In genomic region chr1:99590578-99591209, GRCh38 we compare ENCODE assay signal across 8 cellular contexts. TPM values are rescaled to one million over a fixed set of nuclear protein-coding genes. Genes with fewer than 3 reads are reported as not detected.
DNase-seq lines count a peak whose midpoint lies in the region; ATAC-seq and TF ChIP-seq lines count a peak whose summit lies in the region.

No MANE protein-coding gene starts in this region.

- H3K27ac ChIP-seq in fibroblast of lung (ENCODE audit: insufficient read depth, low read length): peak overlapping the region; percentile 66

- no peaks in the 10 kb centered on the region for H3K36me3 ChIP-seq in fibroblast of lung (ENCODE audit: control insufficient read depth, insufficient read depth, low read length)

- no peak for TF ChIP-seq CTCF in fibroblast of lung (conservative IDR thresholded peaks at IDR 0.05 in 1 of 2, IDR thresholded peaks at IDR 0.05 in 1 of 2; ENCODE audit: low read depth in 1 of 2, low read length in 2 of 2)

- no peaks in the 10 kb centered on the region for H4K20me1 ChIP-seq in fibroblast of lung (ENCODE audit: control insufficient read depth, extremely low read depth, insufficient read depth, low read length)

- H3K4me3 ChIP-seq in fibroblast of lung (replicated peaks in 1 of 4; ENCODE audit: control extremely low read depth in 1 of 4, insufficient read depth in 1 of 4, low read depth in 3 of 4, low read length in 4 of 4): no peak overlapping the region

- peak overlapping the region; percentile 69 for H2AFZ ChIP-seq in fibroblast of lung (ENCODE audit: low read length)

- H3K79me2 ChIP-seq in fibroblast of lung (ENCODE audit: control insufficient read depth, insufficient read depth, low read length): no peaks in the 10 kb centered on the region

- peak; percentile 93 for DNase-seq in EL
- peak; percentile 92 for DNase-seq in RPMI7951 (ENCODE audit: low read depth)
- DNase-seq in fibroblast of lung (ENCODE audit: low read depth in 2 of 2): peak; percentile 77 to 98
- peak; percentile 3 for DNase-seq in occipital lobe (lab: John Stamatoyannopoulos, UW)
- DNase-seq in stimulated activated CD4-positive, alpha-beta T cell treated with anti-CD3 and anti-CD28 coated beads, Interleukin-15, amount 100 ng/mL, for 24 hours: no peak
- DNase-seq in NCI-H2029 (lab: John Stamatoyannopoulos, UW): no peak

- no peak overlapping the region for H3K9ac ChIP-seq in fibroblast of lung (ENCODE audit: insufficient read depth, low read length)

- no peaks in the 10 kb centered on the region for H3K9me3 ChIP-seq in fibroblast of lung (ENCODE audit: control insufficient read depth, insufficient read depth, low read depth, low read length)

- peak overlapping the region; percentile 53 for H3K4me2 ChIP-seq in fibroblast of lung (ENCODE audit: extremely low read depth, insufficient read depth, low read length)

- H3K27me3 ChIP-seq in fibroblast of lung (ENCODE audit: control insufficient read depth, insufficient read depth, low read length): no peaks in the 10 kb centered on the region

- ATAC-seq in HG03460 (IDR thresholded peaks at IDR 0.05; ENCODE audit: unreplicated experiment) (no peak), HG02759 (IDR thresholded peaks at IDR 0.05; ENCODE audit: unreplicated experiment) (no peak)

- peaks cover 7% of the 10 kb centered on the region for H3K4me1 ChIP-seq in fibroblast of lung (ENCODE audit: control insufficient read depth, extremely low read depth, insufficient read depth, low read length)

RNA-seq across cellular contexts. Expression of gene PALMD, which starts 55.2 kb away (rescaled TPM):
- 1.3 and 1.5 TPM in 2 replicates for total RNA-seq in RPMI7951 (2014; rRNA removed; shearing (Covaris generic))
- total RNA-seq in fibroblast of lung (0.51 and 1.5 TPM in 2 replicates), occipital lobe (30.4 TPM)
- polyA plus RNA-seq in fibroblast of lung: 0.91 and 31.0 TPM in 2 replicates
- 0.96 and 33.9 TPM in 2 replicates for polyA plus RNA-seq in fibroblast of lung (2012)
- 6.0 TPM in 1 of 2 replicates, not detected in the other for polyA minus RNA-seq in fibroblast of lung (ENCODE audit: low replicate concordance)

Comparison
In these comparisons a context has a peak if more than half of its experiments do, and no peak if none do; other contexts are left out.
1. DNase-seq: peak in EL (single experiment), RPMI7951 (single experiment), fibroblast of lung (2 of 2) and occipital lobe (single experiment); none in stimulated activated CD4-positive, alpha-beta T cell treated with anti-CD3 and anti-CD28 coated beads, Interleukin-15, amount 100 ng/mL, for 24 hours (single experiment) and NCI-H2029 (single experiment).
2. RNA of gene PALMD, which starts 55.2 kb away (total RNA-seq): 30.4 TPM in occipital lobe (single experiment); 0.51 to 1.5 TPM in fibroblast of lung and 1.3 to 1.5 TPM in RPMI7951; every median in the first group is over 10 times any median in the second.